9 cellular contexts compared by ENCODE assay signal in genomic region chr6:116287668-116288282, GRCh38. TPM values are rescaled to one million over a fixed set of nuclear protein-coding genes. Genes with fewer than 3 reads are reported as not detected.
DNase-seq lines count a peak whose midpoint lies in the region; ATAC-seq, FAIRE-seq and TF ChIP-seq lines count a peak whose summit lies in the region.
"Had no signal": no experiment of that assay in that cellular context is flagged by ENCODE, and none has a peak within 500 bp of the region (broad histone marks: within the 10 kb centered on the region; RNA-seq: fewer than 3 reads in every experiment).

No MANE protein-coding gene starts in this region.

- no peaks in the 10 kb centered on the region for H3K9me3 ChIP-seq in kidney (ENCODE audit: control insufficient read depth in 1 of 2, low read length in 2 of 2)
- H3K9me3 ChIP-seq in thyroid gland = no peaks in the 10 kb centered on the region

- no peak overlapping the region for H3K9ac ChIP-seq in kidney (ENCODE audit: low read length in 2 of 2)

- peak; percentile 98 for FAIRE-seq in kidney (lab: Jason Lieb, UNC)

- no peak overlapping the region for H3K4me3 ChIP-seq in astrocyte of the spinal cord (ENCODE audit: low read depth, low read length)
- H3K4me3 ChIP-seq in kidney (ENCODE audit: low read length in 2 of 2) = no peak overlapping the region
- H3K4me3 ChIP-seq in thyroid gland (replicated peaks in 1 of 3) = no peak overlapping the region
- H3K4me3 ChIP-seq: skin epidermis had no signal

- 94% methylated on average over 2 of the region's 2 CpGs for WGBS in thyroid gland, 2 donors

- TF ChIP-seq POLR2A in thyroid gland (IDR thresholded peaks at IDR 0.05) = no peak

- peaks cover 0 to 3% of the 10 kb centered on the region in 2 donors for H3K4me1 ChIP-seq in kidney (ENCODE audit: control insufficient read depth in 1 of 2, insufficient read depth in 1 of 2, low read depth in 1 of 2, low read length in 2 of 2)
- H3K4me1 ChIP-seq in thyroid gland = no peaks in the 10 kb centered on the region

- intact Hi-C loops in kidney (cut with DNase I) (loop anchor here (10.0 kb wide), 1 partner anchor 277 kb away; no protein-coding TSS in a partner anchor), thyroid gland (cut with DNase I) (loop anchor here (10.0 kb wide), 1 partner anchor 277 kb away; no protein-coding TSS in a partner anchor)

- in situ Hi-C loops in astrocyte of the spinal cord (cut with HindIII; ENCODE audit: low sequenced_read_pairs) = no loop called here

- no peaks in the 10 kb centered on the region for H3K27me3 ChIP-seq in thyroid gland

- H3K36me3 ChIP-seq in kidney (ENCODE audit: control insufficient read depth in 1 of 2, insufficient read depth in 2 of 2, low read length in 2 of 2) (no peaks in the 10 kb centered on the region), thyroid gland (no peaks in the 10 kb centered on the region)

- ATAC-seq in GM21723 (IDR thresholded peaks at IDR 0.05; ENCODE audit: unreplicated experiment) (peak; percentile 79), HG02840 (IDR thresholded peaks at IDR 0.05; ENCODE audit: low FRiP score, unreplicated experiment) (no peak), GM18873 (IDR thresholded peaks at IDR 0.05; ENCODE audit: low FRiP score, unreplicated experiment) (no peak)

- DNase-seq in DMS53 treated with DMSO at 0.1 percent for 48 hours (lab: John Stamatoyannopoulos, UW; ENCODE audit: unreplicated experiment) (peak; percentile 34), NCI-H2196 treated with DMSO at 0.1 percent for 48 hours (lab: John Stamatoyannopoulos, UW; ENCODE audit: unreplicated experiment) (peak; percentile 21), astrocyte of the spinal cord (ENCODE audit: low read depth, low spot score) (peak; percentile 69), kidney (no peak), thyroid gland (no peak)

- H3K27ac ChIP-seq in kidney (ENCODE audit: low read depth in 2 of 2, low read length in 2 of 2) (no peak overlapping the region), thyroid gland (no peak overlapping the region)
- H3K27ac ChIP-seq: skin epidermis had no signal

- peak; percentile 76 for TF ChIP-seq CTCF in astrocyte of the spinal cord (IDR thresholded peaks at IDR 0.05; ENCODE audit: low read depth, low read length)
- TF ChIP-seq CTCF in kidney (IDR thresholded peaks at IDR 0.05; ENCODE audit: borderline replicate concordance, extremely low read depth, insufficient read depth) = peak; percentile 85
- TF ChIP-seq CTCF in thyroid gland (IDR thresholded peaks at IDR 0.05) = peak; percentile 51 to 87 (median 78)

RNA-seq across cellular contexts. Expression of gene TSPYL1, which starts 8.0 kb away (rescaled TPM):
- total RNA-seq in kidney (112 TPM), thyroid gland (100 to 1,000 TPM in 3 of 4 donors, 10 to 100 TPM in 1; 87.6 to 169 (median 123) TPM)
- polyA plus RNA-seq in kidney (ENCODE audit: insufficient read depth, low read depth, low replicate concordance) = 68.7 TPM

RNA-seq across cellular contexts. Expression of gene TSPYL4, which starts 33.9 kb away (rescaled TPM):
- total RNA-seq in kidney = 25.8 TPM
- 15.2 TPM for polyA plus RNA-seq in kidney (ENCODE audit: insufficient read depth, low read depth, low replicate concordance)
- 10 to 100 TPM; 21.4 to 26.7 (median 24.5) TPM for total RNA-seq in thyroid gland

Comparison
In these comparisons a context has a peak if more than half of its experiments do, and no peak if none do; other contexts are left out.
1. DNase-seq: peak in DMS53 treated with DMSO at 0.1 percent for 48 hours (single experiment), NCI-H2196 treated with DMSO at 0.1 percent for 48 hours (single experiment) and astrocyte of the spinal cord (single experiment); none in kidney (single experiment) and thyroid gland (0 of 2).
2. Peak in every context shown above with its lines, with median percentiles within 50 percentile points of each other: CTCF ChIP-seq.